In genomic region chr10:5789626-5790025, GRCh38 we compare ENCODE assay signal across 21 cellular contexts.
"Had no signal": no experiment of that assay in that cellular context is flagged by ENCODE, and none has a peak within 500 bp of the region (broad histone marks: within the 10 kb centered on the region; RNA-seq: fewer than 3 reads in every experiment).

No MANE protein-coding gene starts in this region.

- H3K4me1 ChIP-seq: colonic mucosa, parathyroid adenoma, SJCRH30 had no signal

- ATAC-seq: gastroesophageal sphincter; left ventricle myocardium superior; right cardiac atrium; stimulated activated naive CD8-positive, alpha-beta T cell treated with anti-CD3 and anti-CD28 coated beads, Interleukin-15, Interleukin-2, amounts not matched to agents 100 U/mL and 50 U/mL, for 24 hours had no signal

- H3K4me3 Mint-ChIP-seq: mesothelial cell of epicardium, nephron had no signal

- DNase-seq: activated naive CD4-positive, alpha-beta T cell treated with Interleukin-2 at 50 U/mL for 16 hours; activated T-cell treated with anti-CD3 and anti-CD28 coated beads for 4 hours; amygdala; colonic mucosa; dorsolateral prefrontal cortex; head of caudate nucleus; hypothalamus; left ventricle myocardium superior; mammary epithelial cell; right cardiac atrium; SJCRH30; stimulated activated CD4-positive, alpha-beta T cell treated with anti-CD3 and anti-CD28 coated beads, Interleukin-4, amount 100 ng/mL, for 4 hours; stimulated activated naive CD8-positive, alpha-beta T cell treated with anti-CD3 and anti-CD28 coated beads, Interleukin-15, Interleukin-2, amounts not matched to agents 100 U/mL and 50 U/mL, for 24 hours; T1000; upper lobe of left lung had no signal

- H3K27ac Mint-ChIP-seq: mesothelial cell of epicardium, nephron had no signal

- H3K27me3 Mint-ChIP-seq: T-cell had no signal

- H3K27ac ChIP-seq: colonic mucosa, dorsolateral prefrontal cortex, epithelial cell of prostate, gastroesophageal sphincter, parathyroid adenoma, SJCRH30, upper lobe of left lung had no signal

- H3K4me3 ChIP-seq: colonic mucosa, dorsolateral prefrontal cortex, gastroesophageal sphincter, SJCRH30, upper lobe of left lung had no signal

- H3K4me1 Mint-ChIP-seq: mesothelial cell of epicardium, nephron had no signal

- H3K9me3 ChIP-seq: colonic mucosa, gastroesophageal sphincter, SJCRH30, upper lobe of left lung had no signal

- H3K27me3 ChIP-seq: colonic mucosa, dorsolateral prefrontal cortex, gastroesophageal sphincter, SJCRH30, upper lobe of left lung had no signal
